21 cellular contexts compared by ENCODE assay signal in genomic region chr14:41022932-41023331, GRCh38.
"Had no signal": no experiment of that assay in that cellular context is flagged by ENCODE, and none has a peak within 500 bp of the region (broad histone marks: within the 10 kb centered on the region; RNA-seq: fewer than 3 reads in every experiment).

No MANE protein-coding gene starts in this region.

- H3K27me3 ChIP-seq: gastrocnemius medialis, left lung, right atrium auricular region, tibial nerve had no signal

- H3K4me3 ChIP-seq: gastrocnemius medialis, left lung, right atrium auricular region, tibial nerve had no signal

- H3K4me1 ChIP-seq: gastrocnemius medialis, left lung, right atrium auricular region, tibial nerve had no signal

- H3K4me3 Mint-ChIP-seq: activated naive CD4-positive, alpha-beta T cell treated with anti-CD3 and anti-CD28 coated beads, Interleukin-2, amount 50 U/mL, for 24 hours; nephron progenitor cell had no signal

- ATAC-seq: gastrocnemius medialis; left lung; stimulated activated naive CD8-positive, alpha-beta T cell treated with anti-CD3 and anti-CD28 coated beads, Interleukin-15, Interleukin-2, amounts not matched to agents 100 U/mL and 50 U/mL, for 24 hours had no signal

- H3K36me3 Mint-ChIP-seq: activated naive CD4-positive, alpha-beta T cell treated with anti-CD3 and anti-CD28 coated beads, Interleukin-2, amount 50 U/mL, for 24 hours had no signal

- H3K9me3 Mint-ChIP-seq: activated naive CD4-positive, alpha-beta T cell treated with anti-CD3 and anti-CD28 coated beads, Interleukin-2, amount 50 U/mL, for 24 hours had no signal

- H3K36me3 ChIP-seq: gastrocnemius medialis, left lung, right atrium auricular region, tibial nerve had no signal

- H3K9me3 ChIP-seq: gastrocnemius medialis had no signal

- H3K27ac ChIP-seq: epithelial cell of prostate, gastrocnemius medialis, left lung, right atrium auricular region, tibial nerve had no signal

- DNase-seq: activated CD4-positive, alpha-beta T cell treated with anti-CD3 and anti-CD28 coated beads, Interleukin-2, amount 50 U/mL, for 1 hour; activated CD8-positive, alpha-beta memory T cell treated with anti-CD3 and anti-CD28 coated beads for 24 hours; activated CD8-positive, alpha-beta memory T cell treated with anti-CD3 and anti-CD28 coated beads, Interleukin-2, amount 50 U/mL, for 48 hours; activated gamma-delta T cell; activated T-cell treated with anti-CD3 and anti-CD28 coated beads, Interleukin-2, amount 50 U/mL, for 48 hours; gastrocnemius medialis; head of caudate nucleus; kidney; left lung; mammary epithelial cell; nephron progenitor cell; occipital lobe; stimulated activated CD4-positive, alpha-beta T cell treated with anti-CD3 and anti-CD28 coated beads, Interleukin-2, amount 100 ng/mL, for 24 hours; stimulated activated naive CD8-positive, alpha-beta T cell treated with anti-CD3 and anti-CD28 coated beads, Interleukin-15, Interleukin-2, amounts not matched to agents 100 U/mL and 50 U/mL, for 24 hours; substantia nigra; T-helper 1 cell; T-helper 9 cell had no signal

- H3K27me3 Mint-ChIP-seq: activated naive CD4-positive, alpha-beta T cell treated with anti-CD3 and anti-CD28 coated beads, Interleukin-2, amount 50 U/mL, for 24 hours had no signal

- H3K4me1 Mint-ChIP-seq: activated naive CD4-positive, alpha-beta T cell treated with anti-CD3 and anti-CD28 coated beads, Interleukin-2, amount 50 U/mL, for 24 hours; nephron progenitor cell had no signal

- H3K27ac Mint-ChIP-seq: activated naive CD4-positive, alpha-beta T cell treated with anti-CD3 and anti-CD28 coated beads, Interleukin-2, amount 50 U/mL, for 24 hours; nephron progenitor cell had no signal
